Comparison of ENCODE assay signal across 1 cellular context in the genomic region with DNA sequence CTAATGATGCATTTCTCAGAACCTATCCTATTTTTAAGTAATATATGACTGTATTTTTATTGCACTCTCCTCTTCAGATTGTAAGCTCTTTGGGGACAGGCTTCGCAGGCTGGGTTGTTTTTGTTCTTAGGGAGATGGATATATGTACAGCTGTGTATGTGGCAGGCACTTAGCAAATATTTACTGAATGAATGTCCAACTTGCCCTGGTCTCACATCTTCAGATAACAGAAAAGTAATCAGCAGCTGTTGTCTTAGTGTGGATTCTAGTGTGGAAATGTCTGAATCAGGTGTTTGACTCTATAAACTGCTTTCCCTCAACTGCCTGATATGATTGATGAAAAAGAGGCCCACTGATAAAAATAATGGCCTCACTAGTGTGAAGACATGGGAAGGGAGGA.
TF ChIP-seq lines count a peak whose summit lies in the region.

No MANE protein-coding gene starts in this region.

TF ChIP-seq in GM23338, 12 proteins besides CTCF, POLR2A, EP300 and RAD21:
- TF ChIP-seq ZNF114 (CRISPR knock-in tag; IDR thresholded peaks at IDR 0.05) = no peak
- TF ChIP-seq, protein P1, sequence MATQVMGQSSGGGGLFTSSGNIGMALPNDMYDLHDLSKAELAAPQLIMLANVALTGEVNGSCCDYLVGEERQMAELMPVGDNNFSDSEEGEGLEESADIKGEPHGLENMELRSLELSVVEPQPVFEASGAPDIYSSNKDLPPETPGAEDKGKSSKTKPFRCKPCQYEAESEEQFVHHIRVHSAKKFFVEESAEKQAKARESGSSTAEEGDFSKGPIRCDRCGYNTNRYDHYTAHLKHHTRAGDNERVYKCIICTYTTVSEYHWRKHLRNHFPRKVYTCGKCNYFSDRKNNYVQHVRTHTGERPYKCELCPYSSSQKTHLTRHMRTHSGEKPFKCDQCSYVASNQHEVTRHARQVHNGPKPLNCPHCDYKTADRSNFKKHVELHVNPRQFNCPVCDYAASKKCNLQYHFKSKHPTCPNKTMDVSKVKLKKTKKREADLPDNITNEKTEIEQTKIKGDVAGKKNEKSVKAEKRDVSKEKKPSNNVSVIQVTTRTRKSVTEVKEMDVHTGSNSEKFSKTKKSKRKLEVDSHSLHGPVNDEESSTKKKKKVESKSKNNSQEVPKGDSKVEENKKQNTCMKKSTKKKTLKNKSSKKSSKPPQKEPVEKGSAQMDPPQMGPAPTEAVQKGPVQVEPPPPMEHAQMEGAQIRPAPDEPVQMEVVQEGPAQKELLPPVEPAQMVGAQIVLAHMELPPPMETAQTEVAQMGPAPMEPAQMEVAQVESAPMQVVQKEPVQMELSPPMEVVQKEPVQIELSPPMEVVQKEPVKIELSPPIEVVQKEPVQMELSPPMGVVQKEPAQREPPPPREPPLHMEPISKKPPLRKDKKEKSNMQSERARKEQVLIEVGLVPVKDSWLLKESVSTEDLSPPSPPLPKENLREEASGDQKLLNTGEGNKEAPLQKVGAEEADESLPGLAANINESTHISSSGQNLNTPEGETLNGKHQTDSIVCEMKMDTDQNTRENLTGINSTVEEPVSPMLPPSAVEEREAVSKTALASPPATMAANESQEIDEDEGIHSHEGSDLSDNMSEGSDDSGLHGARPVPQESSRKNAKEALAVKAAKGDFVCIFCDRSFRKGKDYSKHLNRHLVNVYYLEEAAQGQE (IDR thresholded peaks at IDR 0.05; ENCODE audit: unreplicated experiment) = no peak
- no peak for TF ChIP-seq ZNF331 (CRISPR knock-in tag; IDR thresholded peaks at IDR 0.05; ENCODE audit: low read depth)
- TF ChIP-seq JUNB (IDR thresholded peaks at IDR 0.05; ENCODE audit: unreplicated experiment) = no peak
- TF ChIP-seq CREB1 (CRISPR knock-in tag; IDR thresholded peaks at IDR 0.05; ENCODE audit: low read depth) = no peak
- no peak for TF ChIP-seq STAT1 (IDR thresholded peaks at IDR 0.05; ENCODE audit: unreplicated experiment)
